In genomic region chr11:10646956-10647355, GRCh38 we compare ENCODE assay signal across 19 cellular contexts. TPM values are rescaled to one million over a fixed set of nuclear protein-coding genes. Genes with fewer than 3 reads are reported as not detected.
"Had no signal": no experiment of that assay in that cellular context is flagged by ENCODE, and none has a peak within 500 bp of the region (broad histone marks: within the 10 kb centered on the region; RNA-seq: fewer than 3 reads in every experiment).

No MANE protein-coding gene starts in this region.

- ATAC-seq: activated CD8-positive, alpha-beta T cell treated with anti-CD3 and anti-CD28 coated beads, Interleukin-2, amount 10 ng/mL, durations not matched to agents 7 days and 5 days; gastrocnemius medialis; heart right ventricle; left ventricle myocardium superior; WTC11 had no signal

- H3K27ac ChIP-seq: heart right ventricle had no signal

- H3K27me3 ChIP-seq: gastrocnemius medialis, heart right ventricle had no signal

- H3K4me3 ChIP-seq: gastrocnemius medialis, heart right ventricle had no signal

- H3K36me3 ChIP-seq: gastrocnemius medialis, heart right ventricle had no signal

- H3K9me3 ChIP-seq: gastrocnemius medialis, heart right ventricle, SK-N-SH had no signal

- DNase-seq: activated CD4-positive, alpha-beta T cell treated with anti-CD3 and anti-CD28 coated beads, Interleukin-2, amount 10 ng/mL, durations not matched to agents 7 days and 5 days; activated CD8-positive, alpha-beta T cell treated with anti-CD3 and anti-CD28 coated beads, Interleukin-2, amount 10 ng/mL, durations not matched to agents 7 days and 5 days; activated naive CD4-positive, alpha-beta T cell treated with Interleukin-2 at 50 U/mL for 16 hours; activated naive CD8-positive, alpha-beta T cell treated with anti-CD3 and anti-CD28 coated beads, Interleukin-2, amount 10 ng/mL, durations not matched to agents 7 days and 5 days; activated T-cell treated with anti-CD3 and anti-CD28 coated beads, Interleukin-2, amount 50 U/mL, for 24 hours; caudate nucleus; erythroblast; gastrocnemius medialis; heart right ventricle; kidney glomerular epithelial cell; left ventricle myocardium superior; occipital lobe; retina; SK-N-SH; stimulated activated naive CD4-positive, alpha-beta T cell; substantia nigra had no signal

RNA-seq across cellular contexts. Expression of gene IRAG1, which starts 46.6 kb away (rescaled TPM):
- total RNA-seq: activated CD4-positive, alpha-beta T cell treated with anti-CD3 and anti-CD28 coated beads, Interleukin-2, amount 10 ng/mL, durations not matched to agents 7 days and 5 days; activated CD8-positive, alpha-beta T cell treated with anti-CD3 and anti-CD28 coated beads, Interleukin-2, amount 10 ng/mL, durations not matched to agents 7 days and 5 days; activated naive CD8-positive, alpha-beta T cell treated with anti-CD3 and anti-CD28 coated beads, Interleukin-2, amount 10 ng/mL, durations not matched to agents 7 days and 5 days; activated T-helper 2 cell treated with anti-CD3 and anti-CD28 coated beads, Interferon-gamma antibody, Interleukin-2, Interleukin-4, amounts not matched to agents 10 μg/mL and 5 μg/mL and 100 μg/mL, durations not matched to agents 14 hours and 24 hours and 36 hours; natural killer cell treated with Interleukin-12 subunit alpha and Interleukin-12 subunit beta and Interleukin-15 and Interleukin-18, amount 100 ng/mL, for 72 hours had no signal
